30 cellular contexts compared by ENCODE assay signal in genomic region chr12:22986997-22987396, GRCh38.
"Had no signal": no experiment of that assay in that cellular context is flagged by ENCODE, and none has a peak within 500 bp of the region (broad histone marks: within the 10 kb centered on the region; RNA-seq: fewer than 3 reads in every experiment).

No MANE protein-coding gene starts in this region.

- H3K4me1 ChIP-seq: adrenal gland, sigmoid colon, thyroid gland had no signal

- H3K27me3 ChIP-seq: adrenal gland, brain microvascular endothelial cell, esophagus muscularis mucosa, ovary, sigmoid colon, thyroid gland had no signal

- H3K27ac ChIP-seq: adrenal gland, brain microvascular endothelial cell, esophagus muscularis mucosa, ovary, sigmoid colon, thyroid gland, VCaP had no signal

- ATAC-seq: effector memory CD8-positive, alpha-beta T cell; left cardiac atrium; left ventricle myocardium superior; stimulated activated memory B cell treated with anti-CD40 and anti-IgM and Interleukin-4, amounts not matched to agents 10 μg/mL and 1 μg/mL and 100 μg/mL, for 72 hours; stimulated activated naive CD8-positive, alpha-beta T cell treated with anti-CD3 and anti-CD28 coated beads, Interleukin-15, amount 100 ng/mL, for 72 hours had no signal

- H3K27me3 Mint-ChIP-seq: activated naive CD8-positive, alpha-beta T cell treated with anti-CD3 and anti-CD28 coated beads for 36 hours; effector memory CD8-positive, alpha-beta T cell; naive B cell; progenitor cell of endocrine pancreas; stimulated activated memory B cell treated with anti-CD40 and anti-IgM and Interleukin-4, amounts not matched to agents 10 μg/mL and 1 μg/mL and 100 μg/mL, for 72 hours; stimulated activated naive CD8-positive, alpha-beta T cell treated with anti-CD3 and anti-CD28 coated beads, Interleukin-15, amount 100 ng/mL, for 72 hours had no signal

- H3K9me3 ChIP-seq: adrenal gland, esophagus muscularis mucosa, ovary, sigmoid colon, thyroid gland had no signal

- H3K9me3 Mint-ChIP-seq: activated naive CD8-positive, alpha-beta T cell treated with anti-CD3 and anti-CD28 coated beads for 36 hours; effector memory CD8-positive, alpha-beta T cell; mesothelial cell of epicardium; naive B cell; nephron progenitor cell; stimulated activated memory B cell treated with anti-CD40 and anti-IgM and Interleukin-4, amounts not matched to agents 10 μg/mL and 1 μg/mL and 100 μg/mL, for 72 hours had no signal

- H3K36me3 Mint-ChIP-seq: activated naive CD8-positive, alpha-beta T cell treated with anti-CD3 and anti-CD28 coated beads for 36 hours; mesothelial cell of epicardium; naive B cell; stimulated activated memory B cell treated with anti-CD40 and anti-IgM and Interleukin-4, amounts not matched to agents 10 μg/mL and 1 μg/mL and 100 μg/mL, for 72 hours had no signal

- H3K4me3 Mint-ChIP-seq: activated naive CD8-positive, alpha-beta T cell treated with anti-CD3 and anti-CD28 coated beads for 36 hours; effector memory CD8-positive, alpha-beta T cell; mesothelial cell of epicardium; naive B cell; nephron progenitor cell; stimulated activated memory B cell treated with anti-CD40 and anti-IgM and Interleukin-4, amounts not matched to agents 10 μg/mL and 1 μg/mL and 100 μg/mL, for 72 hours; stimulated activated naive CD8-positive, alpha-beta T cell treated with anti-CD3 and anti-CD28 coated beads, Interleukin-15, amount 100 ng/mL, for 72 hours had no signal

- H3K4me3 ChIP-seq: adrenal gland, esophagus muscularis mucosa, ovary, sigmoid colon, thyroid gland had no signal

- H3K36me3 ChIP-seq: adrenal gland, brain microvascular endothelial cell, esophagus muscularis mucosa, ovary, sigmoid colon, thyroid gland had no signal

- DNase-seq: activated CD4-positive, alpha-beta T cell treated with anti-CD3 and anti-CD28 coated beads for 48 hours; activated CD4-positive, alpha-beta T cell treated with anti-CD3 and anti-CD28 coated beads, Interleukin-2, amount 50 U/mL, for 48 hours; activated CD8-positive, alpha-beta memory T cell treated with anti-CD3 and anti-CD28 coated beads for 24 hours; activated effector memory CD4-positive, alpha-beta T cell treated with Interleukin-2 at 50 U/mL for 16 hours; activated naive CD4-positive, alpha-beta T cell treated with Interleukin-2 at 50 U/mL for 16 hours; activated naive CD8-positive, alpha-beta T cell treated with anti-CD3 and anti-CD28 coated beads for 36 hours; adrenal gland; aorta; brain microvascular endothelial cell; caudate nucleus; cortex of kidney; effector memory CD8-positive, alpha-beta T cell; left cardiac atrium; left ventricle myocardium superior; naive B cell; nephron progenitor cell; ovary; retina; sigmoid colon; small intestine; stimulated activated CD4-positive, alpha-beta T cell treated with anti-CD3 and anti-CD28 coated beads, Interleukin-4, amount 100 ng/mL, for 24 hours; stimulated activated naive CD8-positive, alpha-beta T cell treated with anti-CD3 and anti-CD28 coated beads, Interleukin-15, amount 100 ng/mL, for 72 hours; thyroid gland had no signal

- H3K4me1 Mint-ChIP-seq: activated naive CD8-positive, alpha-beta T cell treated with anti-CD3 and anti-CD28 coated beads for 36 hours; naive B cell; stimulated activated memory B cell treated with anti-CD40 and anti-IgM and Interleukin-4, amounts not matched to agents 10 μg/mL and 1 μg/mL and 100 μg/mL, for 72 hours; stimulated activated naive CD8-positive, alpha-beta T cell treated with anti-CD3 and anti-CD28 coated beads, Interleukin-15, amount 100 ng/mL, for 72 hours had no signal

- H3K27ac Mint-ChIP-seq: activated naive CD8-positive, alpha-beta T cell treated with anti-CD3 and anti-CD28 coated beads for 36 hours; effector memory CD8-positive, alpha-beta T cell; mesothelial cell of epicardium; naive B cell; nephron progenitor cell; progenitor cell of endocrine pancreas; stimulated activated memory B cell treated with anti-CD40 and anti-IgM and Interleukin-4, amounts not matched to agents 10 μg/mL and 1 μg/mL and 100 μg/mL, for 72 hours; stimulated activated naive CD8-positive, alpha-beta T cell treated with anti-CD3 and anti-CD28 coated beads, Interleukin-15, amount 100 ng/mL, for 72 hours had no signal

- FAIRE-seq: endothelial cell of umbilical vein, frontal cortex, small intestine had no signal
